ENCODE assay signal across 16 cellular contexts in genomic region chr21:14630556-14631069, GRCh38.
DNase-seq lines count a peak whose midpoint lies in the region; ATAC-seq and TF ChIP-seq lines count a peak whose summit lies in the region.
"Had no signal": no experiment of that assay in that cellular context is flagged by ENCODE, and none has a peak within 500 bp of the region (broad histone marks: within the 10 kb centered on the region; RNA-seq: fewer than 3 reads in every experiment).

No MANE protein-coding gene starts in this region.

- no peak overlapping the region for H2BK5ac ChIP-seq in mesenchymal stem cell (ENCODE audit: low read depth, low read length, poor library complexity, severe bottlenecking)

- H3K4me3 ChIP-seq in PC-3 (ENCODE audit: low read length), result no peak overlapping the region
- no peak overlapping the region for H3K4me3 ChIP-seq in mesenchymal stem cell (ENCODE audit: insufficient read depth in 1 of 2, low read depth in 1 of 2, low read length in 2 of 2)
- H3K4me3 ChIP-seq in aorta (ENCODE audit: low read length in 2 of 2), result no peak overlapping the region
- H3K4me3 ChIP-seq: esophagus muscularis mucosa, SJCRH30 had no signal

- no peaks in the 10 kb centered on the region for H3K36me3 ChIP-seq in PC-3 (ENCODE audit: low read depth, low read length)
- no peaks in the 10 kb centered on the region for H3K36me3 ChIP-seq in mesenchymal stem cell (ENCODE audit: control insufficient read depth in 1 of 2, insufficient read depth in 2 of 2, low read depth in 1 of 2, low read length in 2 of 2)
- no peaks in the 10 kb centered on the region for H3K36me3 ChIP-seq in aorta (ENCODE audit: control insufficient read depth in 1 of 2, insufficient read depth in 2 of 2, low read length in 1 of 2)
- H3K36me3 ChIP-seq: esophagus muscularis mucosa, SJCRH30 had no signal

- no peak overlapping the region for H2BK15ac ChIP-seq in mesenchymal stem cell (ENCODE audit: low read depth, poor library complexity, severe bottlenecking)

- no peaks in the 10 kb centered on the region for H3K9me2 ChIP-seq in PC-3 (replicated peaks; ENCODE audit: low read length)

- no peak overlapping the region for H3K18ac ChIP-seq in mesenchymal stem cell (ENCODE audit: low read depth in 1 of 2, low read length in 2 of 2)

- H3K27me3 ChIP-seq in PC-3 (ENCODE audit: low read length) (no peaks in the 10 kb centered on the region), mesenchymal stem cell (ENCODE audit: control insufficient read depth in 1 of 2, insufficient read depth in 1 of 2, low read length in 2 of 2) (no peaks in the 10 kb centered on the region), aorta (ENCODE audit: control insufficient read depth in 1 of 2, insufficient read depth in 2 of 2, low read length in 1 of 2) (no peaks in the 10 kb centered on the region)
- H3K27me3 ChIP-seq: esophagus muscularis mucosa, SJCRH30 had no signal

- no peak overlapping the region for H2AK5ac ChIP-seq in mesenchymal stem cell (ENCODE audit: low read length, severe bottlenecking)

- TF ChIP-seq CTCF in PC-3 (conservative IDR thresholded peaks at IDR 0.05; ENCODE audit: low read depth, low read length) (no peak), Calu3 (IDR thresholded peaks at IDR 0.05; ENCODE audit: unreplicated experiment) (no peak)

- ATAC-seq in GM21515 (IDR thresholded peaks at IDR 0.05; ENCODE audit: unreplicated experiment), result peak; percentile 58
- ATAC-seq in PC-3, result no peak
- ATAC-seq in memory B cell (ENCODE audit: low read depth), result peak; percentile 50
- no peak for ATAC-seq in aorta (ENCODE audit: low FRiP score)

- H3K14ac ChIP-seq in mesenchymal stem cell (ENCODE audit: low read length in 2 of 2), result no peak overlapping the region

- H3K4me2 ChIP-seq in PC-3 (ENCODE audit: low read length), result no peak overlapping the region
- H3K4me2 ChIP-seq in mesenchymal stem cell (ENCODE audit: low read length, poor library complexity, severe bottlenecking), result no peak overlapping the region

- intact Hi-C loops in PC-3 (cut with micrococcal nuclease), result no loop called here
- intact Hi-C loops in Calu3 (cut with micrococcal nuclease; ENCODE audit: unreplicated experiment), result loop anchor here (10.0 kb wide), 1 partner anchor 84 kb away; no protein-coding TSS in a partner anchor
- intact Hi-C loops in aorta (cut with DNase I), result no loop called here

- 63% methylated on average over 2 of the region's 2 CpGs for WGBS in mesenchymal stem cell
- WGBS in aorta, 2 donors, result 57 to 61% methylated on average over 2 of the region's 2 CpGs

- H3K4me1 Mint-ChIP-seq in memory B cell, result peaks cover 10% of the 10 kb centered on the region
- H3K4me1 Mint-ChIP-seq in Calu3 (ENCODE audit: low read depth, unreplicated experiment), result peaks cover 5% of the 10 kb centered on the region
- H3K4me1 Mint-ChIP-seq: immature natural killer cell had no signal

- no peak overlapping the region for H4K91ac ChIP-seq in mesenchymal stem cell (ENCODE audit: low read length)

- no peak overlapping the region for H3K4ac ChIP-seq in mesenchymal stem cell (ENCODE audit: low read depth in 1 of 2, low read length in 2 of 2)

- no peak overlapping the region for H3K27ac ChIP-seq in PC-3 (ENCODE audit: low read length)
- no peak overlapping the region for H3K27ac ChIP-seq in mesenchymal stem cell (ENCODE audit: low read length, poor library complexity, severe bottlenecking)
- H3K27ac ChIP-seq in aorta (ENCODE audit: low read depth in 1 of 2, low read length in 2 of 2), result no peak overlapping the region
- H3K27ac ChIP-seq: esophagus muscularis mucosa, SJCRH30 had no signal

- POLR2A ChIA-PET in PC-3 (lab: Charles Lee; ENCODE audit: unreplicated experiment), result no interaction called here

- H3K9ac ChIP-seq in PC-3 (ENCODE audit: low read length) (no peak overlapping the region), mesenchymal stem cell (ENCODE audit: low read length) (no peak overlapping the region)

- H3K9me3 Mint-ChIP-seq in memory B cell (no peaks in the 10 kb centered on the region), Calu3 (ENCODE audit: low read depth, unreplicated experiment) (peaks cover 2% of the 10 kb centered on the region)
- H3K9me3 Mint-ChIP-seq: brain, immature natural killer cell had no signal

- H3K27ac Mint-ChIP-seq in memory B cell (no peak overlapping the region), Calu3 (ENCODE audit: unreplicated experiment) (no peak overlapping the region)
- H3K27ac Mint-ChIP-seq: brain, immature natural killer cell had no signal

- H3K4me1 ChIP-seq in PC-3 (ENCODE audit: insufficient read depth, low read length) (no peaks in the 10 kb centered on the region), mesenchymal stem cell (ENCODE audit: control insufficient read depth, insufficient read depth, low read depth, low read length) (no peaks in the 10 kb centered on the region), aorta (ENCODE audit: control insufficient read depth in 1 of 2, insufficient read depth in 2 of 2, low read length in 2 of 2) (no peaks in the 10 kb centered on the region)
- H3K4me1 ChIP-seq: esophagus muscularis mucosa, SJCRH30 had no signal

- H3K36me3 Mint-ChIP-seq in memory B cell (no peaks in the 10 kb centered on the region), Calu3 (ENCODE audit: insufficient read depth, unreplicated experiment) (no peaks in the 10 kb centered on the region)
- H3K36me3 Mint-ChIP-seq: brain, immature natural killer cell had no signal

- H3K4me3 Mint-ChIP-seq in memory B cell (no peak overlapping the region), Calu3 (ENCODE audit: low read depth, unreplicated experiment) (no peak overlapping the region)
- H3K4me3 Mint-ChIP-seq: brain, immature natural killer cell had no signal

- H3K23ac ChIP-seq in mesenchymal stem cell (ENCODE audit: low read length in 2 of 2), result no peak overlapping the region

- no peaks in the 10 kb centered on the region for H3K79me2 ChIP-seq in PC-3 (ENCODE audit: low read length)

- H4K8ac ChIP-seq in mesenchymal stem cell (ENCODE audit: low read length), result no peak overlapping the region

- CTCF ChIA-PET in PC-3 (lab: Charles Lee) (no interaction called here), Calu3 (lab: Charles Lee) (no interaction called here)

- H3K9me3 ChIP-seq in PC-3 (ENCODE audit: low read length) (no peaks in the 10 kb centered on the region), mesenchymal stem cell (ENCODE audit: control insufficient read depth, low read length) (no peaks in the 10 kb centered on the region), aorta (ENCODE audit: control insufficient read depth, low read length) (no peaks in the 10 kb centered on the region)
- H3K9me3 ChIP-seq: SJCRH30 had no signal

- no peaks in the 10 kb centered on the region for H3F3A ChIP-seq in PC-3 (ENCODE audit: low read length, unreplicated experiment)

- H4K20me1 ChIP-seq in PC-3 (ENCODE audit: low read length), result no peaks in the 10 kb centered on the region

- DNase-seq in NOMO-1 treated with DMSO at 0.1 percent for 48 hours (lab: John Stamatoyannopoulos, UW; ENCODE audit: unreplicated experiment) (peak; percentile 47), NOMO-1 treated with dmso at 0.1 percent for 144 hours (lab: John Stamatoyannopoulos, UW; ENCODE audit: unreplicated experiment) (no peak), PC-3 (peak; percentile 21), memory B cell (ENCODE audit: low spot score in 2 of 2) (no peak), Calu3 (no peak), mesenchymal stem cell (no peak), aorta (no peak)
- DNase-seq: activated CD4-positive, alpha-beta T cell treated with anti-CD3 and anti-CD28 coated beads, Interleukin-2, amount 50 U/mL, for 48 hours; EL; immature natural killer cell; Kasumi-1; NCI-H446; SJCRH30 had no signal

- H2BK12ac ChIP-seq in mesenchymal stem cell (ENCODE audit: low read length in 2 of 2), result no peak overlapping the region

- BruUV-seq in PC-3 (replicated peaks; lab: Mats Ljungman, UMichigan) (no TSS peak), Calu3 (replicated peaks; lab: Mats Ljungman, UMichigan) (no TSS peak)

- H2AFZ ChIP-seq in PC-3 (ENCODE audit: low read length) (no peak overlapping the region), mesenchymal stem cell (ENCODE audit: low read depth, low read length) (no peak overlapping the region)

- no peaks in the 10 kb centered on the region for H3K79me1 ChIP-seq in mesenchymal stem cell (replicated peaks; ENCODE audit: low read length, poor library complexity, severe bottlenecking)

- H3K27me3 Mint-ChIP-seq in memory B cell (no peaks in the 10 kb centered on the region), Calu3 (ENCODE audit: unreplicated experiment) (no peaks in the 10 kb centered on the region)

- H2BK120ac ChIP-seq in mesenchymal stem cell (ENCODE audit: low read depth, low read length), result no peak overlapping the region

Comparison
In these comparisons a context has a peak if more than half of its experiments do, and no peak if none do; other contexts are left out.
1. DNase-seq: peak in NOMO-1 treated with DMSO at 0.1 percent for 48 hours (single experiment) and PC-3 (single experiment); none in NOMO-1 treated with dmso at 0.1 percent for 144 hours (single experiment), memory B cell (0 of 2), Calu3 (single experiment), mesenchymal stem cell (single experiment) and aorta (0 of 2).
2. ATAC-seq: peak in GM21515 (single experiment) and memory B cell (single experiment); none in PC-3 (single experiment) and aorta (single experiment).